Comparison of ENCODE assay signal across 15 cellular contexts in genomic region chr1:209383907-209384709, GRCh38.
A peak's percentile ranks its signal among the peaks of the same experiment; 100 is the strongest.
DNase-seq lines count a peak whose midpoint lies in the region; ATAC-seq and TF ChIP-seq lines count a peak whose summit lies in the region.
"Had no signal": no experiment of that assay in that cellular context is flagged by ENCODE, and none has a peak within 500 bp of the region (broad histone marks: within the 10 kb centered on the region; RNA-seq: fewer than 3 reads in every experiment).

No MANE protein-coding gene starts in this region.

- BruUV-seq in A673 (replicated peaks; lab: Mats Ljungman, UMichigan): no TSS peak

- H3K9me3 ChIP-seq in breast epithelium (no peaks in the 10 kb centered on the region), left lung (no peaks in the 10 kb centered on the region), A673 (ENCODE audit: low read depth, low read length, poor library complexity, severe bottlenecking) (no peaks in the 10 kb centered on the region), psoas muscle (no peaks in the 10 kb centered on the region)
- H3K9me3 ChIP-seq: A549 had no signal

- intact Hi-C loops in breast epithelium (cut with DNase I; ENCODE audit: low total_unique reads) (no loop called here), left lung (cut with DNase I) (no loop called here), A673 (cut with micrococcal nuclease; ENCODE audit: unreplicated experiment) (no loop called here), psoas muscle (cut with DNase I) (no loop called here)

- H3K27ac ChIP-seq in ACC112 (ENCODE audit: low read depth, low read length): no peak overlapping the region
- peak overlapping the region; percentile 48 to 70 for H3K27ac ChIP-seq in breast epithelium
- H3K27ac ChIP-seq in left lung: no peak overlapping the region
- H3K27ac ChIP-seq in A673 (ENCODE audit: low read depth, low read length, poor library complexity, severe bottlenecking): no peak overlapping the region
- no peak overlapping the region for H3K27ac ChIP-seq in psoas muscle

- WGBS in psoas muscle, 3 donors: 87 to 89% (median 88%) methylated on average over 5 of the region's 5 CpGs

- DNase-seq in NCI-H146 treated with DMSO at 0.1 percent for 48 hours (lab: John Stamatoyannopoulos, UW; ENCODE audit: unreplicated experiment): peak; percentile 48
- DNase-seq in breast epithelium (ENCODE audit: low spot score in 2 of 2): no peak
- no peak for DNase-seq in left lung
- DNase-seq in A673 (ENCODE audit: low spot score): no peak
- DNase-seq in psoas muscle: no peak
- DNase-seq: activated CD4-positive, alpha-beta T cell treated with anti-CD3 and anti-CD28 coated beads, Interleukin-2, amount 50 U/mL, for 1 hour; activated naive CD8-positive, alpha-beta T cell treated with anti-CD3 and anti-CD28 coated beads, Interleukin-2, amount 50 U/mL, for 24 hours; CD4-positive, alpha-beta memory T cell; effector CD8-positive, alpha-beta T cell; NCI-H1417 treated with DMSO at 0.1 percent for 48 hours; stimulated activated naive CD4-positive, alpha-beta T cell had no signal

- H3K79me2 ChIP-seq in ACC112 (ENCODE audit: control insufficient read depth, insufficient read depth, low read length, unreplicated experiment): no peaks in the 10 kb centered on the region

- no peak for TF ChIP-seq CTCF in breast epithelium (IDR thresholded peaks at IDR 0.05)
- TF ChIP-seq CTCF in left lung (IDR thresholded peaks at IDR 0.05): no peak
- no peak for TF ChIP-seq CTCF in A673 (conservative IDR thresholded peaks at IDR 0.05; ENCODE audit: low read depth, low read length)
- no peak for TF ChIP-seq CTCF in psoas muscle (IDR thresholded peaks at IDR 0.05)

- no peak for TF ChIP-seq POLR2A in breast epithelium (IDR thresholded peaks at IDR 0.05)

- H3K27me3 ChIP-seq in ACC112 (ENCODE audit: insufficient read depth, low read length): no peaks in the 10 kb centered on the region
- H3K27me3 ChIP-seq in breast epithelium: no peaks in the 10 kb centered on the region
- H3K27me3 ChIP-seq in left lung: no peaks in the 10 kb centered on the region
- H3K27me3 ChIP-seq in A673 (replicated peaks; ENCODE audit: insufficient read depth, low read depth, low read length, poor library complexity): no peaks in the 10 kb centered on the region
- peaks cover 0 to 2% (median 0%) of the 10 kb centered on the region in 3 donors for H3K27me3 ChIP-seq in psoas muscle (ENCODE audit: insufficient read depth in 3 of 3, low read length in 2 of 3)

- H3K4me1 ChIP-seq in ACC112 (ENCODE audit: control insufficient read depth, insufficient read depth, low read length, unreplicated experiment) (peaks cover 32% of the 10 kb centered on the region), breast epithelium (no peaks in the 10 kb centered on the region), left lung (no peaks in the 10 kb centered on the region), A673 (ENCODE audit: insufficient read depth, low read length, poor library complexity, severe bottlenecking) (no peaks in the 10 kb centered on the region), psoas muscle (no peaks in the 10 kb centered on the region)

- ATAC-seq in left lung (peak; percentile 36), GM18502 (IDR thresholded peaks at IDR 0.05; ENCODE audit: poor library complexity, unreplicated experiment) (no peak), psoas muscle (no peak), HG03442 (IDR thresholded peaks at IDR 0.05; ENCODE audit: unreplicated experiment) (no peak)
- ATAC-seq: A549; activated naive CD8-positive, alpha-beta T cell treated with anti-CD3 and anti-CD28 coated beads, Interleukin-2, amount 50 U/mL, for 24 hours had no signal

- H2AFZ ChIP-seq in ACC112 (ENCODE audit: low read length, unreplicated experiment): peak overlapping the region; percentile 88

- H3K36me3 ChIP-seq in ACC112 (ENCODE audit: insufficient read depth, low read length): no peaks in the 10 kb centered on the region
- no peaks in the 10 kb centered on the region for H3K36me3 ChIP-seq in breast epithelium
- no peaks in the 10 kb centered on the region for H3K36me3 ChIP-seq in left lung
- no peaks in the 10 kb centered on the region for H3K36me3 ChIP-seq in A673 (ENCODE audit: insufficient read depth, low read length, poor library complexity, severe bottlenecking)
- no peaks in the 10 kb centered on the region for H3K36me3 ChIP-seq in psoas muscle (ENCODE audit: insufficient read depth in 1 of 2, low read depth in 1 of 2)

- POLR2A ChIA-PET in A673 (lab: Charles Lee; ENCODE audit: low non-redundant PET): no interaction called here

- CTCF ChIA-PET in A673 (lab: Charles Lee): no interaction called here

- H3K4me3 ChIP-seq in ACC112 (ENCODE audit: low read depth, low read length): no peak overlapping the region
- no peak overlapping the region for H3K4me3 ChIP-seq in breast epithelium
- no peak overlapping the region for H3K4me3 ChIP-seq in left lung
- H3K4me3 ChIP-seq in A673 (ENCODE audit: low read depth, low read length, poor library complexity, severe bottlenecking): no peak overlapping the region
- H3K4me3 ChIP-seq in psoas muscle: no peak overlapping the region
- H3K4me3 ChIP-seq: A549 had no signal

Comparison
In these comparisons a context has a peak if more than half of its experiments do, and no peak if none do; other contexts are left out.
1. H3K27ac ChIP-seq: peak in breast epithelium (2 of 2); none in ACC112 (single experiment), left lung (0 of 2), A673 (single experiment) and psoas muscle (single experiment).